Comparison of ENCODE assay signal across 8 cellular contexts in the genomic region with DNA sequence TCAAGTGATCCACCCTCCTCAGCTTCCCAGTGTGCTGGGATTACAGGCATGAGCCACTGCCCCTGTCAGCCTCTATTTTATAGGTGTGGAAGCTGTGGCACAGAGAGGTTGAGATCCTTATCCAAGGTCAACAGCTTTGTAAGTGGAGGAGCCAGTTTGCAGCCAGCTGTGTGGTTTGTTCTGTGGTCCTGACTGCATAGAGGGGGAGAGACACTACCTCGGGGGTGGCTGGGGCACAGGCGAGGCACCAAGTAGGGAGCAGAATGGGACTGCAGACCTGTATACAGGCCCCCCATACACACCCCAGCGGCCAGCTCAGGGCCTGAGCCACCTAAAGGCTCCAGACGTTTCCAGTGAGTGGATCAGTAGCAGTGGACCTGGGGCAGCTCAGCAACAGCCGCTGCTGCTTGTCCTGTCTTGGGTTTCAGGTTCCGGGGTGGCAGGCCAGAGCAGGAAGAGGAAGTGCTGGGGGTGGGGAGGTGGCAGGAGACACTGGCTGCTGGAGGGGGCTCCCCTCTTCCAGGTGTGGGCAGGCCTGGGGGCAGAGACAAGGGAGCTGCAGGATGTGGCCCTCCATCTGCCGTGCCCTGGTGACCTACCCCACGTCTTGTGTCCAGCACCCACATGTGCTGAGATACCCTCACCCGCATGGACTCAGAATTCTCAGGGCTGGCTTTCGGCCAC. TPM values are rescaled to one million over a fixed set of nuclear protein-coding genes. Genes with fewer than 3 reads are reported as not detected.
DNase-seq lines count a peak whose midpoint lies in the region; ATAC-seq and FAIRE-seq lines count a peak whose summit lies in the region.

No MANE protein-coding gene starts in this region.

- DNase-seq in MV-4-11 (lab: John Stamatoyannopoulos, UW) (peak; percentile 17), urothelium cell line (ENCODE audit: low spot score) (no peak), NCI-H1417 treated with DMSO at 0.1 percent for 48 hours (lab: John Stamatoyannopoulos, UW) (no peak), glomerular visceral epithelial cell (ENCODE audit: extremely low spot score) (no peak)
- DNase-seq in activated naive CD4-positive, alpha-beta T cell treated with anti-CD3 and anti-CD28 coated beads, Interleukin-2, amount 50 U/mL, for 72 hours (ENCODE audit: low spot score in 2 of 2) = peak; percentile 45 to 79
- peak; percentile 18 to 22 for DNase-seq in stimulated activated CD4-positive, alpha-beta T cell treated with anti-CD3 and anti-CD28 coated beads, Interleukin-15, amount 100 ng/mL, for 1 hour (ENCODE audit: low read depth in 1 of 2, low spot score in 1 of 2)

- FAIRE-seq in urothelium cell line (lab: Jason Lieb, UNC) = no peak

- H3K36me3 Mint-ChIP-seq in activated naive CD4-positive, alpha-beta T cell treated with anti-CD3 and anti-CD28 coated beads, Interleukin-2, amount 50 U/mL, for 72 hours = peaks cover 0 to 18% of the 10 kb centered on the region in 2 donors

- peak overlapping the region; percentile 81 to 97 for H3K27ac Mint-ChIP-seq in activated naive CD4-positive, alpha-beta T cell treated with anti-CD3 and anti-CD28 coated beads, Interleukin-2, amount 50 U/mL, for 72 hours

- no peaks in the 10 kb centered on the region for H3K9me3 Mint-ChIP-seq in activated naive CD4-positive, alpha-beta T cell treated with anti-CD3 and anti-CD28 coated beads, Interleukin-2, amount 50 U/mL, for 72 hours

- peak; percentile 63 for ATAC-seq in GM18909 (IDR thresholded peaks at IDR 0.05; ENCODE audit: poor library complexity, unreplicated experiment)
- peak; percentile 65 to 83 for ATAC-seq in activated naive CD4-positive, alpha-beta T cell treated with anti-CD3 and anti-CD28 coated beads, Interleukin-2, amount 50 U/mL, for 72 hours
- no peak for ATAC-seq in HG03378 (IDR thresholded peaks at IDR 0.05; ENCODE audit: unreplicated experiment)

RNA-seq across cellular contexts. Expression of a gene that starts 11.0 kb away (rescaled TPM):
- total RNA-seq in activated naive CD4-positive, alpha-beta T cell treated with anti-CD3 and anti-CD28 coated beads, Interleukin-2, amount 50 U/mL, for 72 hours = 10 to 100 TPM; 23.0 to 23.2 TPM

RNA-seq across cellular contexts. Expression of a gene that starts 32.1 kb away (rescaled TPM):
- 1 to 10 TPM; 1.3 to 2.9 TPM for total RNA-seq in activated naive CD4-positive, alpha-beta T cell treated with anti-CD3 and anti-CD28 coated beads, Interleukin-2, amount 50 U/mL, for 72 hours

RNA-seq across cellular contexts. Expression of a gene that starts 56.5 kb away (rescaled TPM):
- total RNA-seq in activated naive CD4-positive, alpha-beta T cell treated with anti-CD3 and anti-CD28 coated beads, Interleukin-2, amount 50 U/mL, for 72 hours = 10 to 100 TPM; 28.9 to 66.8 TPM

Comparison
In these comparisons a context has a peak if more than half of its experiments do, and no peak if none do; other contexts are left out.
1. DNase-seq: peak in MV-4-11 (single experiment), activated naive CD4-positive, alpha-beta T cell treated with anti-CD3 and anti-CD28 coated beads, Interleukin-2, amount 50 U/mL, for 72 hours (2 of 2) and stimulated activated CD4-positive, alpha-beta T cell treated with anti-CD3 and anti-CD28 coated beads, Interleukin-15, amount 100 ng/mL, for 1 hour (2 of 2); none in urothelium cell line (single experiment), NCI-H1417 treated with DMSO at 0.1 percent for 48 hours (single experiment) and glomerular visceral epithelial cell (single experiment).